Comparison of ENCODE assay signal across 20 cellular contexts in the genomic region with DNA sequence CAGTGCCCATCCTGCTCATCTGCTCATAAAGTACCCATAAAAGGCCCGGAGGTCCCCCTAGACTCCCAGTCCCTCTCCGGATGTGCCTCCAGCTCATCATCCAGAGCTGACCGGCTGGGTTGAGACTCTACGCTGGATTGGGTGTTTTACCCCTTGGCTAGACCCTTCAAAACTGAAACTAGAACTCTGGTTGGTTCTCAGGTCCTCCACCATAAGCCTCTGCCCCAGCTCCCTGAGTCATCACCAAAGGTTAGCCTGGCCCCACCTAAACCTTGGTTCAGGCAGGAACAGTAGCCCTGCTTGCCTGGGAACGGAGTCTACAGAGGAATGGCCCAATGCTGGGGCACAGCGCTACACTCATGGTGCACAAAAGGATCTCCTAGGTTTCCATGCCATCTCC.
A peak's percentile ranks its signal among the peaks of the same experiment; 100 is the strongest.
DNase-seq lines count a peak whose midpoint lies in the region; ATAC-seq and TF ChIP-seq lines count a peak whose summit lies in the region.
"Had no signal": no experiment of that assay in that cellular context is flagged by ENCODE, and none has a peak within 500 bp of the region (broad histone marks: within the 10 kb centered on the region; RNA-seq: fewer than 3 reads in every experiment).

No MANE protein-coding gene starts in this region.

- no peaks in the 10 kb centered on the region for H3K9me3 Mint-ChIP-seq in activated naive CD8-positive, alpha-beta T cell treated with anti-CD3 and anti-CD28 coated beads, Interleukin-2, amount 50 U/mL, for 24 hours
- H3K9me3 Mint-ChIP-seq in activated naive CD8-positive, alpha-beta T cell treated with anti-CD3 and anti-CD28 coated beads for 36 hours, result no peaks in the 10 kb centered on the region
- H3K9me3 Mint-ChIP-seq in progenitor cell of endocrine pancreas (ENCODE audit: low read depth), result no peaks in the 10 kb centered on the region
- H3K9me3 Mint-ChIP-seq: H9 had no signal

- H3K4me3 Mint-ChIP-seq in activated naive CD8-positive, alpha-beta T cell treated with anti-CD3 and anti-CD28 coated beads, Interleukin-2, amount 50 U/mL, for 24 hours, result no peak overlapping the region
- no peak overlapping the region for H3K4me3 Mint-ChIP-seq in activated naive CD8-positive, alpha-beta T cell treated with anti-CD3 and anti-CD28 coated beads for 36 hours
- H3K4me3 Mint-ChIP-seq in progenitor cell of endocrine pancreas (ENCODE audit: low read depth), result no peak overlapping the region
- H3K4me3 Mint-ChIP-seq: CD4-positive, alpha-beta memory T cell; H9 had no signal

- H3K27ac ChIP-seq in foreskin keratinocyte, result no peak overlapping the region
- H3K27ac ChIP-seq: 22Rv1, A549, C4-2B, HL-60 had no signal

- TF ChIP-seq CTCF in foreskin keratinocyte (conservative IDR thresholded peaks at IDR 0.05) (no peak), progenitor cell of endocrine pancreas (IDR thresholded peaks at IDR 0.05; ENCODE audit: unreplicated experiment) (no peak)

- peaks cover 8% of the 10 kb centered on the region for H3K27me3 ChIP-seq in foreskin keratinocyte

- DNase-seq in activated naive CD8-positive, alpha-beta T cell treated with anti-CD3 and anti-CD28 coated beads, Interleukin-2, amount 50 U/mL, for 24 hours, result no peak
- no peak for DNase-seq in activated naive CD8-positive, alpha-beta T cell treated with anti-CD3 and anti-CD28 coated beads for 36 hours
- peak; percentile 8 for DNase-seq in RPMI7951 (ENCODE audit: low read depth)
- DNase-seq in foreskin keratinocyte, result no peak
- DNase-seq in LoVo (ENCODE audit: low spot score), result no peak
- DNase-seq in nucleus accumbens (lab: John Stamatoyannopoulos, UW), result no peak
- DNase-seq in progenitor cell of endocrine pancreas (ENCODE audit: low spot score, unreplicated experiment), result no peak
- DNase-seq: AML-193; CD4-positive, alpha-beta memory T cell; DMS153; DMS79; EL; H9; IMR-90 had no signal

- no peaks in the 10 kb centered on the region for H3K4me1 Mint-ChIP-seq in activated naive CD8-positive, alpha-beta T cell treated with anti-CD3 and anti-CD28 coated beads, Interleukin-2, amount 50 U/mL, for 24 hours
- no peaks in the 10 kb centered on the region for H3K4me1 Mint-ChIP-seq in activated naive CD8-positive, alpha-beta T cell treated with anti-CD3 and anti-CD28 coated beads for 36 hours
- peaks cover 2% of the 10 kb centered on the region for H3K4me1 Mint-ChIP-seq in progenitor cell of endocrine pancreas (ENCODE audit: low read depth)
- H3K4me1 Mint-ChIP-seq: CD4-positive, alpha-beta memory T cell had no signal

- no peaks in the 10 kb centered on the region for H3K36me3 Mint-ChIP-seq in activated naive CD8-positive, alpha-beta T cell treated with anti-CD3 and anti-CD28 coated beads, Interleukin-2, amount 50 U/mL, for 24 hours (ENCODE audit: low read depth)
- H3K36me3 Mint-ChIP-seq in activated naive CD8-positive, alpha-beta T cell treated with anti-CD3 and anti-CD28 coated beads for 36 hours, result no peaks in the 10 kb centered on the region
- no peaks in the 10 kb centered on the region for H3K36me3 Mint-ChIP-seq in progenitor cell of endocrine pancreas (ENCODE audit: insufficient read depth)
- H3K36me3 Mint-ChIP-seq: CD4-positive, alpha-beta memory T cell had no signal

- ATAC-seq in activated naive CD8-positive, alpha-beta T cell treated with anti-CD3 and anti-CD28 coated beads, Interleukin-2, amount 50 U/mL, for 24 hours, result peak; percentile 65
- ATAC-seq in foreskin keratinocyte (peak; percentile 24), HG02678 (IDR thresholded peaks at IDR 0.05; ENCODE audit: unreplicated experiment) (no peak)
- ATAC-seq: A549, GM12878 had no signal

- H3K27ac Mint-ChIP-seq in activated naive CD8-positive, alpha-beta T cell treated with anti-CD3 and anti-CD28 coated beads, Interleukin-2, amount 50 U/mL, for 24 hours, result no peak overlapping the region
- no peak overlapping the region for H3K27ac Mint-ChIP-seq in activated naive CD8-positive, alpha-beta T cell treated with anti-CD3 and anti-CD28 coated beads for 36 hours
- no peak overlapping the region for H3K27ac Mint-ChIP-seq in progenitor cell of endocrine pancreas
- H3K27ac Mint-ChIP-seq: CD4-positive, alpha-beta memory T cell; H9 had no signal

- no peaks in the 10 kb centered on the region for H3K4me1 ChIP-seq in foreskin keratinocyte
- H3K4me1 ChIP-seq: A549 had no signal

- peaks cover 4% of the 10 kb centered on the region for H3K27me3 Mint-ChIP-seq in activated naive CD8-positive, alpha-beta T cell treated with anti-CD3 and anti-CD28 coated beads, Interleukin-2, amount 50 U/mL, for 24 hours
- no peaks in the 10 kb centered on the region for H3K27me3 Mint-ChIP-seq in activated naive CD8-positive, alpha-beta T cell treated with anti-CD3 and anti-CD28 coated beads for 36 hours
- peaks cover 35% of the 10 kb centered on the region for H3K27me3 Mint-ChIP-seq in progenitor cell of endocrine pancreas
